Comparison of ENCODE assay signal across 13 cellular contexts in the genomic region with DNA sequence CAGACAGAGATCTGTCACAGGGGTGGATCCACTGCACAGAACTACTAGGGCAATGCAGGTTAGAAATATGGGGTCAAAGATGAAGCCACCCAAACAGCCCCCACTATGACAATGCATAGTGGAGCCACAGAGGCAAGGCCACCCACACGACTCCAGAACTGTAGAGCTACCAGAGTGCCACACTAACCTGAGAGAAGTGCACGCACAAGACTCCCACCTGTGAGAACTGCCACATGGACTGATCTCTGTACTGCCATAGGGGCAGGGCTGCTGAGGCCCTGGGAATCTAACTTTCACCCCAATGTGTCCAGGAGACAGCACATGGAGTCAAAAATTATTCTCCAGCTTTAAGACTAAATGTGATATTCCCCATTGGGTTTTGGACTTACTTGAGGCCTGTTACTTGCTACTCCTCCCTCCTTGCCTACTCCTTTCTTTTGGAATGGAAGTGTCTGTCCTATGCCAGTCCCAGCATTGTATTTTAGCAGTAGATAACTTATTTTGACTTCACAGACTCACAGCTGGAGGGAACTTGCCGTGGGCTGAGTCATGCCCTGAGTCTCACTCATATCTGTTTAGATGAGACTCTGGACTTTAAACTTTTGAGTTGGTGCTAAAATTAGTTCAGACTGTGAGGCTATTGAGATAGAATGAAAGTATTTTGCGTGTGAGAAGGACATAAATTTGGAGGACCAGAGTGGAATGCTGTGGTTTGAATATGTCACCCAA.
DNase-seq lines count a peak whose midpoint lies in the region; ATAC-seq, FAIRE-seq and TF ChIP-seq lines count a peak whose summit lies in the region.
"Had no signal": no experiment of that assay in that cellular context is flagged by ENCODE, and none has a peak within 500 bp of the region (broad histone marks: within the 10 kb centered on the region; RNA-seq: fewer than 3 reads in every experiment).

No MANE protein-coding gene starts in this region.

- no peaks in the 10 kb centered on the region for H3K36me3 ChIP-seq in K562 (ENCODE audit: control insufficient read depth, insufficient read depth, low read length)
- no peaks in the 10 kb centered on the region for H3K36me3 ChIP-seq in skeletal muscle satellite cell (ENCODE audit: insufficient read depth, low read length)
- H3K36me3 ChIP-seq: prostate gland, uterus had no signal

- H4K20me1 ChIP-seq in K562 (replicated peaks; ENCODE audit: control insufficient read depth, insufficient read depth, low read length): no peaks in the 10 kb centered on the region

- TF ChIP-seq POLR2A in K562 (conservative IDR thresholded peaks at IDR 0.05): 0 out of 2 replicates have a peak, but pooled peaks have one; percentile 42

- peak overlapping the region; percentile 93 for H3K27ac ChIP-seq in K562 (ENCODE audit: extremely low read depth, low read depth, low read length)
- H3K27ac ChIP-seq: prostate gland, uterus had no signal

- in situ Hi-C loops in K562 (cut with MboI): loop anchor here (25.0 kb wide), 1 partner anchor 846 kb away; the partner anchor contains the start of gene MAT2B

- CTCF ChIA-PET in K562 (lab: Yijun Ruan, JAX; ENCODE audit: low intra/inter-chr PET ratio): no interaction called here

- ATAC-seq in GM21390 (IDR thresholded peaks at IDR 0.05; ENCODE audit: unreplicated experiment): peak; percentile 41
- peak; percentile 52 for ATAC-seq in HG03565 (IDR thresholded peaks at IDR 0.05; ENCODE audit: unreplicated experiment)
- peak; percentile 72 for ATAC-seq in K562

- POLR2A ChIA-PET in K562 (lab: Yijun Ruan, JAX): interaction anchor here (1.1 to 3.3 kb wide), 3 partner anchors 11 to 34 kb away, joined by 3 to 17 read pairs (median 4); no protein-coding TSS in a partner anchor

- H3K4me3 ChIP-seq in K562: peak overlapping the region; percentile 27
- no peak overlapping the region for H3K4me3 ChIP-seq in skeletal muscle satellite cell (ENCODE audit: low read length)
- H3K4me3 ChIP-seq: prostate gland, uterus had no signal

- TF ChIP-seq EP300 in K562 (IDR thresholded peaks at IDR 0.05; ENCODE audit: low read length): peak; percentile 86

- H3K4me1 ChIP-seq in K562 (replicated peaks in 1 of 2; ENCODE audit: control insufficient read depth in 2 of 2, insufficient read depth in 2 of 2, low read length in 2 of 2) (peaks cover 24 to 71% of the 10 kb centered on the region in 2 experiments), skeletal muscle satellite cell (ENCODE audit: control insufficient read depth, insufficient read depth, low read length) (peaks cover 14% of the 10 kb centered on the region)
- H3K4me1 ChIP-seq: prostate gland, uterus had no signal

- BruUV-seq in K562 (replicated peaks; lab: Mats Ljungman, UMichigan): TSS peak; percentile 44

- H3K4me2 ChIP-seq in K562 (ENCODE audit: insufficient read depth, low read length) (peak overlapping the region; percentile 76), skeletal muscle satellite cell (ENCODE audit: low read length) (peak overlapping the region; percentile 8)

- FAIRE-seq in K562 (lab: Jason Lieb, UNC): peak; percentile 90
- FAIRE-seq: RCC 7860 had no signal

- H3K9ac ChIP-seq in K562 (ENCODE audit: insufficient read depth in 1 of 2, low read depth in 2 of 2, low read length in 2 of 2) (peak overlapping the region; percentile 79 to 84; a peak in 3 of 4 replicates), skeletal muscle satellite cell (ENCODE audit: low read depth, low read length) (no peak overlapping the region)

- no peaks in the 10 kb centered on the region for H3K9me1 ChIP-seq in K562 (ENCODE audit: control insufficient read depth, insufficient read depth, low read length)

- TF ChIP-seq CTCF in K562 (IDR thresholded peaks at IDR 0.05 in 2 of 3, conservative IDR thresholded peaks at IDR 0.05 in 1 of 3; ENCODE audit: insufficient read depth in 2 of 3, low read depth in 1 of 3, low read length in 3 of 3): no peak

- H2AFZ ChIP-seq in K562 (ENCODE audit: low read depth, low read length): peak overlapping the region; percentile 47

- no peak for TF ChIP-seq RAD21 in K562 (CRISPR knock-in tag; conservative IDR thresholded peaks at IDR 0.05 in 1 of 2, IDR thresholded peaks at IDR 0.05 in 1 of 2)

- no peaks in the 10 kb centered on the region for H3K9me3 ChIP-seq in K562 (replicated peaks; ENCODE audit: control insufficient read depth, insufficient read depth, low read depth, low read length)
- H3K9me3 ChIP-seq in skeletal muscle satellite cell (replicated peaks; ENCODE audit: low read length): no peaks in the 10 kb centered on the region
- H3K9me3 ChIP-seq: prostate gland, uterus had no signal

- WGBS in K562 (ENCODE audit: insufficient coverage, low coverage, missing lambda C conversion rate): 3% methylated on average over 4 of the region's 4 CpGs

- no peaks in the 10 kb centered on the region; the same call in 2 of the 3 replicates for H3K79me2 ChIP-seq in K562 (ENCODE audit: control insufficient read depth, insufficient read depth, low read length)

- H3K27me3 ChIP-seq in K562 (ENCODE audit: control insufficient read depth in 2 of 2, insufficient read depth in 2 of 2, low read length in 2 of 2): no peaks in the 10 kb centered on the region
- no peaks in the 10 kb centered on the region for H3K27me3 ChIP-seq in skeletal muscle satellite cell (ENCODE audit: control insufficient read depth, insufficient read depth, low read length)
- H3K27me3 ChIP-seq: uterus had no signal

- DNase-seq in K562 (ENCODE audit: extremely low read depth in 1 of 4, low spot score in 3 of 4) (peak; percentile 33 to 86 (median 40)), NCI-H2171 (lab: John Stamatoyannopoulos, UW) (no peak), DMS53 (lab: John Stamatoyannopoulos, UW) (no peak), Kasumi-1 (lab: John Stamatoyannopoulos, UW) (no peak), NCI-H526 (lab: John Stamatoyannopoulos, UW) (no peak)
- DNase-seq: activated CD4-positive, alpha-beta T cell treated with anti-CD3 and anti-CD28 coated beads for 4 hours; NCI-H1417; uterus had no signal

- intact Hi-C loops in K562 (cut with micrococcal nuclease): loop anchor here (5.0 kb wide), 4 partner anchors 61 to 921 kb away; partner anchors contain the start of genes CCNG1 and MAT2B

TF ChIP-seq in K562, 482 proteins besides CTCF, POLR2A, EP300 and RAD21 (continues in another document):
- TF ChIP-seq CBFA2T3 (IDR thresholded peaks at IDR 0.05): peak; percentile 93
- no peak for TF ChIP-seq FOXA1 (IDR thresholded peaks at IDR 0.05; ENCODE audit: borderline replicate concordance)
- no peak for TF ChIP-seq NFATC3 (IDR thresholded peaks at IDR 0.05)
- no peak for TF ChIP-seq CEBPZ (IDR thresholded peaks at IDR 0.05; ENCODE audit: borderline replicate concordance, low read depth, low read length)
- no peak for TF ChIP-seq ZNF444 (CRISPR knock-in tag; IDR thresholded peaks at IDR 0.05)
- no peak for TF ChIP-seq ZNF431 (CRISPR knock-in tag; IDR thresholded peaks at IDR 0.05)
- no peak for TF ChIP-seq SREBF1 (IDR thresholded peaks at IDR 0.05; ENCODE audit: borderline replicate concordance, low read depth, low read length)
- no peak for TF ChIP-seq BRCA1 (IDR thresholded peaks at IDR 0.05)
- TF ChIP-seq BRCA1 (CRISPR knock-in tag; IDR thresholded peaks at IDR 0.05): no peak
- no peak for TF ChIP-seq CCNT2 (IDR thresholded peaks at IDR 0.05; ENCODE audit: borderline replicate concordance, extremely low read depth, insufficient read length, low read depth, low read length)
- TF ChIP-seq RFX7 (CRISPR knock-in tag; IDR thresholded peaks at IDR 0.05): no peak
- TF ChIP-seq POLR3G (IDR thresholded peaks at IDR 0.05; ENCODE audit: extremely low read depth, insufficient read length, insufficient replicate concordance): no peak
- TF ChIP-seq SIRT6 (IDR thresholded peaks at IDR 0.05; ENCODE audit: low read depth, low read length): no peak
- TF ChIP-seq ETS2 (tag; IDR thresholded peaks at IDR 0.05; ENCODE audit: borderline replicate concordance, poor library complexity, severe bottlenecking): no peak
- no peak for TF ChIP-seq SRSF9 (IDR thresholded peaks at IDR 0.05; ENCODE audit: borderline replicate concordance, low read depth, low read length)

Comparison
In these comparisons a context has a peak if more than half of its experiments do, and no peak if none do; other contexts are left out.
1. DNase-seq: peak in K562 (4 of 4); none in NCI-H2171 (single experiment), DMS53 (single experiment), Kasumi-1 (0 of 2) and NCI-H526 (0 of 2).
2. Peak in every context shown above with its lines, with median percentiles within 50 percentile points of each other: ATAC-seq.